10 cellular contexts compared by ENCODE assay signal in genomic region chr3:56125358-56126005, GRCh38.
DNase-seq lines count a peak whose midpoint lies in the region; ATAC-seq and TF ChIP-seq lines count a peak whose summit lies in the region.
"Had no signal": no experiment of that assay in that cellular context is flagged by ENCODE, and none has a peak within 500 bp of the region (broad histone marks: within the 10 kb centered on the region; RNA-seq: fewer than 3 reads in every experiment).

No MANE protein-coding gene starts in this region.

- peak overlapping the region; percentile 57; the same call in 1 of the 2 replicates for H3K27ac ChIP-seq in HUES64 (ENCODE audit: low read depth, low read length)
- H3K27ac ChIP-seq: neutrophil had no signal

- H3K27me3 ChIP-seq in HUES64 (ENCODE audit: insufficient read depth, low read length) = no peaks in the 10 kb centered on the region

- no peaks in the 10 kb centered on the region for H3K9me3 ChIP-seq in HUES64 (ENCODE audit: insufficient read depth, low read depth, low read length)
- H3K9me3 ChIP-seq: neutrophil had no signal

- 53% methylated on average over 5 of the region's 5 CpGs for WGBS in HUES64

- DNase-seq in AG04449 (ENCODE audit: low read depth, low spot score) (peak; percentile 7), astrocyte of the hippocampus (ENCODE audit: low read depth, low spot score) (peak; percentile 29), islet precursor cell (peak; percentile 86), GM19238 (ENCODE audit: insufficient read length, low spot score) (no peak), hypothalamus (lab: John Stamatoyannopoulos, UW) (no peak)
- DNase-seq: erythroblast had no signal

- H3K36me3 ChIP-seq in HUES64 (ENCODE audit: insufficient read depth, low read length) = no peaks in the 10 kb centered on the region
- H3K36me3 ChIP-seq: neutrophil had no signal

- H3K9ac ChIP-seq in HUES64 (ENCODE audit: low read depth, low read length) = no peak overlapping the region

- no peak overlapping the region for H3K4me3 ChIP-seq in AG04449 (ENCODE audit: low read depth, low read length)
- H3K4me3 ChIP-seq in HUES64 (ENCODE audit: low read length) = no peak overlapping the region

- POLR2A ChIA-PET in AG04449 (lab: Yijun Ruan, JAX) = no interaction called here

- TF ChIP-seq CTCF in AG04449 (IDR thresholded peaks at IDR 0.05; ENCODE audit: insufficient read depth, low read length, missing control alignments) = no peak

- CTCF ChIA-PET in AG04449 (lab: Yijun Ruan, JAX) = interaction anchor here (0.8 kb wide), 1 partner anchor 34 kb away, joined by 3 read pairs; no protein-coding TSS in a partner anchor

- ATAC-seq in HG03139 (IDR thresholded peaks at IDR 0.05; ENCODE audit: unreplicated experiment) = no peak
- ATAC-seq in HG03097 (IDR thresholded peaks at IDR 0.05; ENCODE audit: low FRiP score, unreplicated experiment) = no peak

- H3K4me1 ChIP-seq in HUES64 (ENCODE audit: insufficient read depth, low read length) = peaks cover 65% of the 10 kb centered on the region

Comparison
In these comparisons a context has a peak if more than half of its experiments do, and no peak if none do; other contexts are left out.
1. DNase-seq: peak in AG04449 (single experiment), astrocyte of the hippocampus (single experiment) and islet precursor cell (single experiment); none in GM19238 (single experiment) and hypothalamus (0 of 51).